9 cellular contexts compared by ENCODE assay signal in the genomic region with DNA sequence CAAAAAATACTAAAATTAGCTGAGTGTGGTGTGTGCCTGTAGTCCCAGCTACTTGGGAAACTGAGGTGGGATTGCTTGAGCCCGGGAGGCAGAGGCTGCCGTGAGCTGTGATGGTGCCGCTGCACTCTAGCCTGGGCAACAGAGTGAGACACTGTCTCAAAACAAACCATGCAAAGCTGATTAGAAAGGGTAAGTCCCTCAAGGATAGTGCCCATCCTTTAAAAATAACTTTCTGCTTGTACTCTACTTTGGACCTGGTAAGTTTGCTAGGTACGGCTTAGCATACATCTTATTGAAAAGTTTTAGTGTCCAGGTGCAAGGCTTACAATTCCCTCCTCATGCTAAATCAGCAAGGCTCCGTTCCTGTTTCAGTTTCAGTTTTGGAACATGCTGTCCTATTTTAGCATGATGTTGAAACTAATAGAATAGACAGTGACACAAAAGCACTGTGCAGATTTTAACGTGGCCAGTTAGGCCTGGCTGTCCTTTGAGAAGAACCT. TPM values are rescaled to one million over a fixed set of nuclear protein-coding genes. Genes with fewer than 3 reads are reported as not detected.
DNase-seq lines count a peak whose midpoint lies in the region; ATAC-seq, FAIRE-seq and TF ChIP-seq lines count a peak whose summit lies in the region.
"Had no signal": no experiment of that assay in that cellular context is flagged by ENCODE, and none has a peak within 500 bp of the region (broad histone marks: within the 10 kb centered on the region; RNA-seq: fewer than 3 reads in every experiment).

No MANE protein-coding gene starts in this region.

- H3K4me1 Mint-ChIP-seq in CD14-positive monocyte, result peaks cover 42% of the 10 kb centered on the region
- peaks cover 23% of the 10 kb centered on the region for H3K4me1 Mint-ChIP-seq in activated T-helper 1 cell treated with anti-CD3 and anti-CD28 coated beads, Interleukin-12 subunit alpha, Interleukin-12 subunit beta, Interleukin-2, Interleukin-4 antibody, amounts not matched to agents 30 ng/mL and 10 ng/mL and 1 ng/mL, durations not matched to agents 14 hours and 24 hours and 36 hours (ENCODE audit: low read depth)
- H3K4me1 Mint-ChIP-seq in memory B cell, result peaks cover 6% of the 10 kb centered on the region

- H3K36me3 ChIP-seq in A673 (ENCODE audit: insufficient read depth, low read length, poor library complexity, severe bottlenecking), result no peaks in the 10 kb centered on the region

- H3K4me3 Mint-ChIP-seq in CD14-positive monocyte (peak overlapping the region; percentile 70 to 81), memory B cell (peak overlapping the region; percentile 76)
- H3K4me3 Mint-ChIP-seq in activated T-helper 1 cell treated with anti-CD3 and anti-CD28 coated beads, Interleukin-12 subunit alpha, Interleukin-12 subunit beta, Interleukin-2, Interleukin-4 antibody, amounts not matched to agents 30 ng/mL and 10 ng/mL and 1 ng/mL, durations not matched to agents 14 hours and 24 hours and 36 hours, result peak overlapping the region; percentile 74

- BruUV-seq in A673 (replicated peaks; lab: Mats Ljungman, UMichigan), result no TSS peak

- H3K9me3 Mint-ChIP-seq in CD14-positive monocyte (no peaks in the 10 kb centered on the region), memory B cell (peaks cover 4% of the 10 kb centered on the region)
- no peaks in the 10 kb centered on the region for H3K9me3 Mint-ChIP-seq in activated T-helper 1 cell treated with anti-CD3 and anti-CD28 coated beads, Interleukin-12 subunit alpha, Interleukin-12 subunit beta, Interleukin-2, Interleukin-4 antibody, amounts not matched to agents 30 ng/mL and 10 ng/mL and 1 ng/mL, durations not matched to agents 14 hours and 24 hours and 36 hours

- peak; percentile 98 for FAIRE-seq in GM19239 (lab: Jason Lieb, UNC)

- no peaks in the 10 kb centered on the region for H3K4me1 ChIP-seq in A673 (ENCODE audit: insufficient read depth, low read length, poor library complexity, severe bottlenecking)

- CTCF ChIA-PET in A673 (lab: Charles Lee), result no interaction called here

- no peak for DNase-seq in CD14-positive monocyte (ENCODE audit: low spot score)
- DNase-seq in GM19239 (ENCODE audit: insufficient read length, low spot score), result peak; percentile 55
- peak; percentile 31 for DNase-seq in activated T-helper 1 cell treated with anti-CD3 and anti-CD28 coated beads, Interleukin-12 subunit alpha, Interleukin-12 subunit beta, Interleukin-2, Interleukin-4 antibody, amounts not matched to agents 30 ng/mL and 10 ng/mL and 1 ng/mL, durations not matched to agents 14 hours and 24 hours and 36 hours (ENCODE audit: low spot score)
- peak in 1 of 2 donors; percentile 25 for DNase-seq in memory B cell (ENCODE audit: low spot score in 2 of 2)
- no peak for DNase-seq in NCI-H128 (lab: John Stamatoyannopoulos, UW; ENCODE audit: unreplicated experiment)
- DNase-seq in A673 (ENCODE audit: low spot score), result no peak
- DNase-seq in hepatic stellate cell (ENCODE audit: low spot score), result no peak

- no peak for TF ChIP-seq CTCF in CD14-positive monocyte (IDR thresholded peaks at IDR 0.05)
- TF ChIP-seq CTCF in A673 (conservative IDR thresholded peaks at IDR 0.05; ENCODE audit: low read depth, low read length), result no peak

- H3K27ac ChIP-seq in A673 (ENCODE audit: low read depth, low read length, poor library complexity, severe bottlenecking), result no peak overlapping the region

- intact Hi-C loops in CD14-positive monocyte (cut with micrococcal nuclease) (no loop called here), A673 (cut with micrococcal nuclease; ENCODE audit: unreplicated experiment) (no loop called here)
- intact Hi-C loops in activated T-helper 1 cell treated with anti-CD3 and anti-CD28 coated beads, Interleukin-12 subunit alpha, Interleukin-12 subunit beta, Interleukin-2, Interleukin-4 antibody, amounts not matched to agents 30 ng/mL and 10 ng/mL and 1 ng/mL, durations not matched to agents 14 hours and 24 hours and 36 hours (cut with micrococcal nuclease), result loop anchor here (1.0 kb wide), 1 partner anchor 21 kb away; no protein-coding TSS in a partner anchor

- no peak overlapping the region for H3K4me3 ChIP-seq in A673 (ENCODE audit: low read depth, low read length, poor library complexity, severe bottlenecking)

- H3K27me3 Mint-ChIP-seq in CD14-positive monocyte (ENCODE audit: low read depth in 3 of 3) (peaks cover 0 to 2% (median 0%) of the 10 kb centered on the region in 3 donors), memory B cell (no peaks in the 10 kb centered on the region)
- H3K27me3 Mint-ChIP-seq in activated T-helper 1 cell treated with anti-CD3 and anti-CD28 coated beads, Interleukin-12 subunit alpha, Interleukin-12 subunit beta, Interleukin-2, Interleukin-4 antibody, amounts not matched to agents 30 ng/mL and 10 ng/mL and 1 ng/mL, durations not matched to agents 14 hours and 24 hours and 36 hours (ENCODE audit: insufficient read depth), result no peaks in the 10 kb centered on the region

- no peaks in the 10 kb centered on the region for H3K9me3 ChIP-seq in A673 (ENCODE audit: low read depth, low read length, poor library complexity, severe bottlenecking)

- POLR2A ChIA-PET in A673 (lab: Charles Lee; ENCODE audit: low non-redundant PET), result no interaction called here

- H3K27ac Mint-ChIP-seq in CD14-positive monocyte, result peak overlapping the region; percentile 75 to 85 (median 84)
- H3K27ac Mint-ChIP-seq in activated T-helper 1 cell treated with anti-CD3 and anti-CD28 coated beads, Interleukin-12 subunit alpha, Interleukin-12 subunit beta, Interleukin-2, Interleukin-4 antibody, amounts not matched to agents 30 ng/mL and 10 ng/mL and 1 ng/mL, durations not matched to agents 14 hours and 24 hours and 36 hours, result peak overlapping the region; percentile 70
- peak overlapping the region; percentile 84 for H3K27ac Mint-ChIP-seq in memory B cell

- ATAC-seq in HG03280 (IDR thresholded peaks at IDR 0.05; ENCODE audit: unreplicated experiment) (peak; percentile 86), memory B cell (ENCODE audit: low read depth) (peak; percentile 93)
- ATAC-seq: HCT116 had no signal

- H3K36me3 Mint-ChIP-seq in CD14-positive monocyte, result peaks cover 8 to 25% of the 10 kb centered on the region in 2 donors
- H3K36me3 Mint-ChIP-seq in activated T-helper 1 cell treated with anti-CD3 and anti-CD28 coated beads, Interleukin-12 subunit alpha, Interleukin-12 subunit beta, Interleukin-2, Interleukin-4 antibody, amounts not matched to agents 30 ng/mL and 10 ng/mL and 1 ng/mL, durations not matched to agents 14 hours and 24 hours and 36 hours (ENCODE audit: low read depth), result peaks cover 13% of the 10 kb centered on the region
- peaks cover 2% of the 10 kb centered on the region for H3K36me3 Mint-ChIP-seq in memory B cell

- H3K27me3 ChIP-seq in A673 (replicated peaks; ENCODE audit: insufficient read depth, low read depth, low read length, poor library complexity), result no peaks in the 10 kb centered on the region

RNA-seq across cellular contexts. Expression of a gene that starts 21.4 kb away (rescaled TPM):
- polyA plus RNA-seq in CD14-positive monocyte, result 10 to 100 TPM; 26.0 to 26.4 TPM
- total RNA-seq in activated T-helper 1 cell treated with anti-CD3 and anti-CD28 coated beads, Interleukin-12 subunit alpha, Interleukin-12 subunit beta, Interleukin-2, Interleukin-4 antibody, amounts not matched to agents 30 ng/mL and 10 ng/mL and 1 ng/mL, durations not matched to agents 14 hours and 24 hours and 36 hours, result 42.8 and 49.4 TPM in 2 replicates
- 44.6 and 47.3 TPM in 2 replicates for total RNA-seq in A673 (2021)

Comparison
In these comparisons a context has a peak if more than half of its experiments do, and no peak if none do; other contexts are left out.
1. DNase-seq: peak in GM19239 (single experiment) and activated T-helper 1 cell treated with anti-CD3 and anti-CD28 coated beads, Interleukin-12 subunit alpha, Interleukin-12 subunit beta, Interleukin-2, Interleukin-4 antibody, amounts not matched to agents 30 ng/mL and 10 ng/mL and 1 ng/mL, durations not matched to agents 14 hours and 24 hours and 36 hours (single experiment); none in CD14-positive monocyte (single experiment), NCI-H128 (single experiment), A673 (single experiment) and hepatic stellate cell (single experiment).
2. Peak in every context shown above with its lines, with median percentiles within 50 percentile points of each other: H3K27ac Mint-ChIP-seq and H3K4me3 Mint-ChIP-seq.